In the genomic region with DNA sequence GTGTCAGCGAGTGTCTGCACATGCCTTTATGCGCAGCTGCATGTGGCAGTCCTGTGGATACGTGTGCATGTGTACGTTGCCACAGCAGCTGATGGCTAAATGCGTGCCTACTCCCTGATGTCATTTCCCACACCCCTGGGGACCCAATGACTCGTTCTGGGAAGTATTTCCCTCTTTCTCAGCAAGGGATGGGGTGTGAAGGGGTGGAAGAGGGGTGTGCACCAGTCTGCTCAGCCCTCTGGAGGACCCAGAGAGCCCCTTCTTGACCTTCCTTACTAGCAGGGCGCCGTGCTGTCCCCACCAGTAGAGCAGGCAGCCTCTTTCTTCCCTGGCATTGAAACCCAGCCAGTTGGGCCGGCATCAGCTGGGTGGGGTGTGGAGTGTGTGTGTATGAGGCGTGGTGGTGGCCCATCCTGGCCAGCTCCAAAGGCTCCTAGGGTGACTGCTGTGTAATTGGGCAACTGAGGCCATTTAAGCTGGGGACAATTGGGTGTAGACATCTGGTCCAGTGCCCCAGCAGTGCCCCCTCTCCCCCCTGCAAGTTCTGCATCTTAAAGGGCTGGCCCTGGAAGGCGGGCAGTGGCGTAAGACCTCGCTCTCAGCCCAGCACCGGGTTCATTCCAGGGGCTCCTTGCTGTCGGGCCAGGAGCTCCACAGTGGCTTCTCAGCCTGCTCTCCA, we compare ENCODE assay signal across 8 cellular contexts. TPM values are rescaled to one million over a fixed set of nuclear protein-coding genes. Genes with fewer than 3 reads are reported as not detected.
A peak's percentile ranks its signal among the peaks of the same experiment; 100 is the strongest.
DNase-seq lines count a peak whose midpoint lies in the region; ATAC-seq and TF ChIP-seq lines count a peak whose summit lies in the region.

No MANE protein-coding gene starts in this region.

- H3K27ac ChIP-seq in HEK293 (ENCODE audit: extremely low read depth, low read depth, low read length) (no peak overlapping the region), left ventricle myocardium inferior (replicated peaks) (peak overlapping the region; percentile 83)
- H3K27ac ChIP-seq in CD4-positive, alpha-beta memory T cell (ENCODE audit: low read depth, low read length), result no peak overlapping the region

- no peaks in the 10 kb centered on the region for H3K9me3 ChIP-seq in HEK293 (ENCODE audit: control insufficient read depth, insufficient read depth, low read depth, low read length)
- no peaks in the 10 kb centered on the region for H3K9me3 ChIP-seq in left ventricle myocardium inferior (replicated peaks)
- no peaks in the 10 kb centered on the region for H3K9me3 ChIP-seq in CD4-positive, alpha-beta memory T cell (ENCODE audit: control insufficient read depth in 1 of 2, low read length in 2 of 2)

- POLR2A ChIA-PET in HEK293 (lab: Yijun Ruan, JAX), result interaction anchor here (0.6 to 1.3 kb wide), 6 partner anchors 26 to 299 kb away, joined by 3 to 7 read pairs (median 3); partner anchors contain the start of gene SIN3A
- POLR2A ChIA-PET in WTC11 (lab: Charles Lee), result no interaction called here
- POLR2A ChIA-PET in CD4-positive, alpha-beta memory T cell (lab: Charles Lee; ENCODE audit: partially characterized antibody), result no interaction called here

- intact Hi-C loops in left ventricle myocardium inferior (cut with micrococcal nuclease), result no loop called here
- intact Hi-C loops in CD4-positive, alpha-beta memory T cell (cut with micrococcal nuclease), result no loop called here

- no peak for ATAC-seq in WTC11

- H3K27me3 ChIP-seq in left ventricle myocardium inferior (ENCODE audit: low read depth), result no peaks in the 10 kb centered on the region
- no peaks in the 10 kb centered on the region for H3K27me3 ChIP-seq in CD4-positive, alpha-beta memory T cell (ENCODE audit: insufficient read depth, low read length)

- H3K4me1 ChIP-seq in HEK293 (ENCODE audit: control insufficient read depth, insufficient read depth, low read length) (no peaks in the 10 kb centered on the region), left ventricle myocardium inferior (peaks cover 44% of the 10 kb centered on the region)
- H3K4me1 ChIP-seq in CD4-positive, alpha-beta memory T cell (ENCODE audit: insufficient read depth, low read length), result no peaks in the 10 kb centered on the region

- H3K4me3 Mint-ChIP-seq in WTC11, result no peak overlapping the region
- no peak overlapping the region for H3K4me3 Mint-ChIP-seq in CD4-positive, alpha-beta memory T cell

- TF ChIP-seq CTCF in HEK293 (tag by site-specific recombination; IDR thresholded peaks at IDR 0.05) (no peak), WTC11 (IDR thresholded peaks at IDR 0.05) (no peak), left ventricle myocardium inferior (IDR thresholded peaks at IDR 0.05; ENCODE audit: borderline replicate concordance) (no peak)

- DNase-seq in WTC11 (ENCODE audit: low spot score) (no peak), left ventricle myocardium inferior (peak; percentile 64), smooth muscle cell of the brain vasculature (ENCODE audit: low read depth, low spot score) (peak; percentile 90), germinal center (ENCODE audit: low spot score) (no peak), Kasumi-1 (lab: John Stamatoyannopoulos, UW) (no peak)
- DNase-seq in CD4-positive, alpha-beta memory T cell, result no peak
- DNase-seq in stimulated activated CD8-positive, alpha-beta memory T cell treated with anti-CD3 and anti-CD28 coated beads, Interleukin-4, amount 100 ng/mL, for 48 hours, result no peak

- no peaks in the 10 kb centered on the region; the same call in 1 of the 2 replicates for H3K36me3 Mint-ChIP-seq in WTC11
- no peaks in the 10 kb centered on the region for H3K36me3 Mint-ChIP-seq in CD4-positive, alpha-beta memory T cell

- H3K27ac Mint-ChIP-seq in WTC11, result peak overlapping the region; percentile 33; the same call in 1 of the 2 replicates
- H3K27ac Mint-ChIP-seq in CD4-positive, alpha-beta memory T cell, result no peak overlapping the region

- no peaks in the 10 kb centered on the region for H3K27me3 Mint-ChIP-seq in WTC11 (ENCODE audit: low read depth)
- H3K27me3 Mint-ChIP-seq in CD4-positive, alpha-beta memory T cell, result no peaks in the 10 kb centered on the region

- no peaks in the 10 kb centered on the region for H3K9me3 Mint-ChIP-seq in WTC11
- H3K9me3 Mint-ChIP-seq in CD4-positive, alpha-beta memory T cell, result no peaks in the 10 kb centered on the region

- peaks cover 4% of the 10 kb centered on the region for H3K4me1 Mint-ChIP-seq in WTC11
- no peaks in the 10 kb centered on the region for H3K4me1 Mint-ChIP-seq in CD4-positive, alpha-beta memory T cell

- H3K36me3 ChIP-seq in HEK293 (ENCODE audit: control insufficient read depth in 2 of 2, insufficient read depth in 1 of 2, low read length in 2 of 2) (no peaks in the 10 kb centered on the region), left ventricle myocardium inferior (no peaks in the 10 kb centered on the region)
- no peaks in the 10 kb centered on the region for H3K36me3 ChIP-seq in CD4-positive, alpha-beta memory T cell (ENCODE audit: insufficient read depth, low read length)

- CTCF ChIA-PET in HEK293 (lab: Yijun Ruan, JAX) (interaction anchor here (1.0 to 1.2 kb wide), 3 partner anchors 13 to 19 kb away, joined by 3 read pairs; partner anchors contain the start of gene SNX33), WTC11 (lab: Charles Lee) (interaction anchor here (0.6 to 0.9 kb wide), 2 partner anchors 19 to 66 kb away, joined by 3 read pairs; partner anchors contain the start of gene SNX33)
- CTCF ChIA-PET in CD4-positive, alpha-beta memory T cell (lab: Charles Lee; ENCODE audit: partially characterized antibody), result no interaction called here

- H3K4me3 ChIP-seq in HEK293 (ENCODE audit: low read depth, low read length) (no peak overlapping the region), left ventricle myocardium inferior (peak overlapping the region; percentile 6)
- no peak overlapping the region for H3K4me3 ChIP-seq in CD4-positive, alpha-beta memory T cell (ENCODE audit: low read length in 2 of 2)

TF ChIP-seq in HEK293, 187 proteins besides CTCF, POLR2A, EP300 and RAD21 (continues in another document):
- TF ChIP-seq ZNF23 (tag by site-specific recombination; IDR thresholded peaks at IDR 0.05; ENCODE audit: borderline replicate concordance) (no peak), ZNF311 (tag by site-specific recombination; IDR thresholded peaks at IDR 0.05; ENCODE audit: borderline replicate concordance) (no peak), SCRT2 (tag by site-specific recombination; IDR thresholded peaks at IDR 0.05) (no peak), ZSCAN5A (tag by site-specific recombination; IDR thresholded peaks at IDR 0.05) (no peak), ZNF558 (tag by site-specific recombination; IDR thresholded peaks at IDR 0.05) (no peak), ZNF169 (tag by site-specific recombination; IDR thresholded peaks at IDR 0.05) (no peak), ZNF138 (tag by site-specific recombination; IDR thresholded peaks at IDR 0.05; ENCODE audit: borderline replicate concordance) (no peak), ZNF146 (tag by site-specific recombination; IDR thresholded peaks at IDR 0.05) (no peak)

TF ChIP-seq in WTC11, 78 proteins besides CTCF, POLR2A, EP300 and RAD21:
- TF ChIP-seq ZNF219 (CRISPR knock-in tag; IDR thresholded peaks at IDR 0.05; ENCODE audit: borderline replicate concordance) (no peak), JAZF1 (CRISPR knock-in tag; IDR thresholded peaks at IDR 0.05) (no peak), FOXP1 (CRISPR knock-in tag; IDR thresholded peaks at IDR 0.05; ENCODE audit: borderline replicate concordance) (no peak), GTF2I (CRISPR knock-in tag; conservative IDR thresholded peaks at IDR 0.05) (no peak), ZNF263 (CRISPR knock-in tag; IDR thresholded peaks at IDR 0.05; ENCODE audit: low read depth) (no peak), TEAD4 (CRISPR knock-in tag; IDR thresholded peaks at IDR 0.05) (no peak), SMAD4 (CRISPR knock-in tag; IDR thresholded peaks at IDR 0.05) (no peak), FOXP4 (CRISPR knock-in tag; IDR thresholded peaks at IDR 0.05) (no peak)
TF ChIP-seq in WTC11: peak in this region for 0.

RNA-seq across cellular contexts. Expression of gene SNX33, which starts 19.2 kb away (rescaled TPM):
- total RNA-seq in WTC11 (2021) (17.8 to 19.8 TPM (median 18.9 TPM) in 3 replicates), left ventricle myocardium inferior (11.4 TPM)
- 1 to 10 TPM; 3.5 to 3.8 TPM for total RNA-seq in CD4-positive, alpha-beta memory T cell
- 1 to 10 TPM in 1 of 2 donors, under 1 TPM in 1; 0.33 to 1.6 TPM for polyA plus RNA-seq in CD4-positive, alpha-beta memory T cell

RNA-seq across cellular contexts. Expression of gene IMP3, which starts 26.9 kb away (rescaled TPM):
- 93.7 to 107 TPM (median 94.8 TPM) in 3 replicates for total RNA-seq in WTC11 (2021)
- 49.1 TPM for total RNA-seq in left ventricle myocardium inferior
- 10 to 100 TPM; 85.5 to 96.9 TPM for total RNA-seq in CD4-positive, alpha-beta memory T cell
- polyA plus RNA-seq in CD4-positive, alpha-beta memory T cell, result 100 to 1,000 TPM; 191 to 211 TPM

RNA-seq across cellular contexts. Expression of gene SNUPN, which starts 41.4 kb away (rescaled TPM):
- total RNA-seq in WTC11 (2021) (25.9 to 28.4 TPM (median 27.9 TPM) in 3 replicates), left ventricle myocardium inferior (19.5 TPM)
- 10 to 100 TPM; 21.0 to 23.5 TPM for total RNA-seq in CD4-positive, alpha-beta memory T cell
- 10 to 100 TPM; 25.2 to 35.2 TPM for polyA plus RNA-seq in CD4-positive, alpha-beta memory T cell

RNA-seq across cellular contexts. Expression of gene CSPG4, which starts 45.7 kb away (rescaled TPM):
- total RNA-seq in WTC11 (2021), result 2.9 to 3.6 TPM (median 3.6 TPM) in 3 replicates
- 9.1 TPM for total RNA-seq in left ventricle myocardium inferior
- not detected for total RNA-seq in CD4-positive, alpha-beta memory T cell
- not detected for polyA plus RNA-seq in CD4-positive, alpha-beta memory T cell

Comparison
In these comparisons a context has a peak if more than half of its experiments do, and no peak if none do; other contexts are left out.
1. DNase-seq: peak in left ventricle myocardium inferior (single experiment) and smooth muscle cell of the brain vasculature (single experiment); none in WTC11 (single experiment), CD4-positive, alpha-beta memory T cell (0 of 5), germinal center (single experiment), stimulated activated CD8-positive, alpha-beta memory T cell treated with anti-CD3 and anti-CD28 coated beads, Interleukin-4, amount 100 ng/mL, for 48 hours (single experiment) and Kasumi-1 (0 of 2).
2. Of the 8 proteins assayed by ChIP-seq in both HEK293 and WTC11: peak only in HEK293: ZBTB21; only in WTC11: none; in both: none; in neither: 7.